In the genomic region with DNA sequence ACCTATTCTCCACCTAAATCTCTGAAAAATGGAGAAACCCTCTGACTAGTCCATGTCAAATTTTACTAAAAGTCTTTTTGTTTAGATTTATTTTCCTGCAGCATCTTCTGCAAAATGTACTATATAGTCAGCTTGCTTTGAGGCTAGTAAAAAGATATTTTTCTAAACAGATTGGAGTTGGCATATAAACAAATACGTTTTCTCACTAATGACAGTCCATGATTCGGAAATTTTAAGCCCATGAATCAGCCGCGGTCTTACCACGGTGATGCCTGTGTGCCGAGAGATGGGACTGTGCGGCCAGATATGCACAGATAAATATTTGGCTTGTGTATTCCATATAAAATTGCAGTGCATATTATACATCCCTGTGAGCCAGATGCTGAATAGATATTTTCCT, we compare ENCODE assay signal across 1 cellular context.
A peak's percentile ranks its signal among the peaks of the same experiment; 100 is the strongest.
TF ChIP-seq lines count a peak whose summit lies in the region.

No MANE protein-coding gene starts in this region.

TF ChIP-seq in IMR-90, 13 proteins besides CTCF, POLR2A, EP300 and RAD21 (continued from another document):
- peak; percentile 45; the same call in 1 of the 2 replicates for TF ChIP-seq BHLHE40 (IDR thresholded peaks at IDR 0.05; ENCODE audit: low read depth, low read length)
- peak; percentile 22; the same call in 1 of the 2 replicates for TF ChIP-seq SMC3 (IDR thresholded peaks at IDR 0.05; ENCODE audit: low read depth, low read length)
- TF ChIP-seq CEBPB (IDR thresholded peaks at IDR 0.05; ENCODE audit: low read depth, low read length) = no peak
